15 cellular contexts compared by ENCODE assay signal in the genomic region with DNA sequence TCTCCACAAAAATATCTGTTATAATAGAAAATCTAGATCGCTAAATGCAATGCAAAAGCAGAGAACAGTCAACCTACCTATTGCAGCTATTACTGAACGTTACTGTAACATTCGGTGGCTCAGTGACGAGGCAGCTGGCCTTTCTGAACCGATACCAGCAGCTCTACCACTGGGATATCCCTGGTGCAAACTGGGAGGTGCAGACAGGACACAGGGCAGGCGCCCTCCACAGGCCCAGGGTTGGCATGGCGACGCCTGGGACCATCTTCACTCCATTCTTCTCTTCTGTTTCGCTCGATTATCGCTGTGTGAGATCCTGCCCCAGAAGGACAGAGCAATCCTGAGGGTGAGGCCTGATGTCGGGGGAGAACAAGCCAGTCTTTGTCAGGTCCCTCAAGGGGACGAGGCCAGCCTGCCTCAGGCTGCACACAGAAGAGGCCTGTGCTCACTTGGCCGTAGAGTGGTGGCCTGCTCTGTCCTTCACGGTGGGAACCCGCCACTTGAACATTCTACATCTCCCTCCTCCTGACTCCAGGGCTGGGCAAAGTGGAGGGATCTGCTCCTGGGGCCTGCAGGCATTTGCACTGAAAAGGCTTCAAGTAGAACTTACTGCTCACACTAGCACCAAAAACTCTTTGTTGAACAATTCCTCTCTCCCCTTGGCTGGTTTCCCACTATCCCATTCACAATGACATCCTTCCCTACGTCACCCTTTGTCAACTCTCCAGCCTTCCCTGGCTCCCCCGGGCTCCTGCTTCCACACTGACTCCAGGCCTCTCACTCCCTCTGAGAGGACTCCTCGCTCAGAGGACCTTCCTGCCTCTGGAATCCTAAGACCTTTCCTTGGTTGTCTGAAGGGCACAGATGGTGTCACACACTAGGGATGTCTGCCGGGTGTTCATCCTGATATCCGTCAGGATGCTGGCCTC. TPM values are rescaled to one million over a fixed set of nuclear protein-coding genes. Genes with fewer than 3 reads are reported as not detected.
DNase-seq lines count a peak whose midpoint lies in the region; ATAC-seq and TF ChIP-seq lines count a peak whose summit lies in the region.
"Had no signal": no experiment of that assay in that cellular context is flagged by ENCODE, and none has a peak within 500 bp of the region (broad histone marks: within the 10 kb centered on the region; RNA-seq: fewer than 3 reads in every experiment).

No MANE protein-coding gene starts in this region.

- H4K20me1 ChIP-seq in DOHH2 (ENCODE audit: control insufficient read depth, insufficient read depth, low read depth, low read length) (no peaks in the 10 kb centered on the region), neural progenitor cell (ENCODE audit: low read depth) (no peaks in the 10 kb centered on the region)

- CTCF ChIA-PET in activated B cell treated with CpG ODN at 0.5 μM for 24 hours (lab: Charles Lee) = interaction anchor here (0.8 to 5.6 kb wide), 3 partner anchors 13 to 141 kb away, joined by 3 to 129 read pairs (median 42); no protein-coding TSS in a partner anchor

- H3K27ac ChIP-seq in DOHH2 (ENCODE audit: low read depth, low read length) = no peak overlapping the region
- H3K27ac ChIP-seq in heart right ventricle = peak overlapping the region in 4 of 10 donors; percentile 34 to 71 (median 39)
- no peak overlapping the region for H3K27ac ChIP-seq in neural progenitor cell
- H3K27ac ChIP-seq: tibial nerve had no signal

- H3F3A ChIP-seq in DOHH2 (ENCODE audit: control insufficient read depth, insufficient read depth) (no peaks in the 10 kb centered on the region), neural progenitor cell (ENCODE audit: low read depth) (no peaks in the 10 kb centered on the region)

- POLR2A ChIA-PET in activated B cell treated with CpG ODN at 0.5 μM for 24 hours (lab: Charles Lee) = no interaction called here

- peaks cover 35% of the 10 kb centered on the region for H3K36me3 ChIP-seq in DOHH2 (ENCODE audit: control insufficient read depth, low read length)
- H3K36me3 ChIP-seq in heart right ventricle = peaks cover 0 to 63% (median 0%) of the 10 kb centered on the region in 9 donors
- no peaks in the 10 kb centered on the region for H3K36me3 ChIP-seq in neural progenitor cell
- H3K36me3 ChIP-seq: tibial nerve had no signal

- no peak overlapping the region for H2AFZ ChIP-seq in neural progenitor cell (replicated peaks)

- TF ChIP-seq CTCF in DOHH2 (IDR thresholded peaks at IDR 0.05; ENCODE audit: low read depth, low read length, poor library complexity, severe bottlenecking) (peak; percentile 28), activated B cell treated with CpG ODN at 0.5 μM for 24 hours (IDR thresholded peaks at IDR 0.05) (no peak), heart right ventricle (IDR thresholded peaks at IDR 0.05) (no peak), neural progenitor cell (IDR thresholded peaks at IDR 0.05) (peak; percentile 19)

- intact Hi-C loops in activated B cell treated with CpG ODN at 0.5 μM for 24 hours (cut with micrococcal nuclease) (loop anchor here (10.0 kb wide), 1 partner anchor 689 kb away; no protein-coding TSS in a partner anchor), heart right ventricle (cut with DNase I) (loop anchor here in 8 of 10 donors (2.0 to 5.0 kb wide), 6 partner anchors 36 to 1549 kb away; no protein-coding TSS in a partner anchor)

- H3K4me1 ChIP-seq in DOHH2 (ENCODE audit: control insufficient read depth, low read length) = peaks cover 27% of the 10 kb centered on the region
- H3K4me1 ChIP-seq in heart right ventricle = peaks cover 0 to 58% (median 35%) of the 10 kb centered on the region in 9 donors
- H3K4me1 ChIP-seq in neural progenitor cell = no peaks in the 10 kb centered on the region

- no peaks in the 10 kb centered on the region for H3K9me3 ChIP-seq in DOHH2 (ENCODE audit: control insufficient read depth, insufficient read depth, low read length)
- no peaks in the 10 kb centered on the region for H3K9me3 ChIP-seq in heart right ventricle
- H3K9me3 ChIP-seq in neural progenitor cell (ENCODE audit: low read depth) = no peaks in the 10 kb centered on the region
- H3K9me3 ChIP-seq: tibial nerve had no signal

- H3K27ac Mint-ChIP-seq in activated B cell treated with CpG ODN at 0.5 μM for 24 hours = peak overlapping the region; percentile 47
- peak overlapping the region; percentile 6 for H3K27ac Mint-ChIP-seq in neural progenitor cell

- peaks cover 50% of the 10 kb centered on the region for H3K4me1 Mint-ChIP-seq in activated B cell treated with CpG ODN at 0.5 μM for 24 hours
- peaks cover 12% of the 10 kb centered on the region for H3K4me1 Mint-ChIP-seq in neural progenitor cell

- H3K9me3 Mint-ChIP-seq in activated B cell treated with CpG ODN at 0.5 μM for 24 hours = no peaks in the 10 kb centered on the region
- no peaks in the 10 kb centered on the region for H3K9me3 Mint-ChIP-seq in neural progenitor cell

- H3K36me3 Mint-ChIP-seq in activated B cell treated with CpG ODN at 0.5 μM for 24 hours (ENCODE audit: low read depth) = peaks cover 96% of the 10 kb centered on the region
- peaks cover 3% of the 10 kb centered on the region for H3K36me3 Mint-ChIP-seq in neural progenitor cell

- ATAC-seq in activated B cell treated with CpG ODN at 0.5 μM for 24 hours (ENCODE audit: low read depth) (no peak), heart right ventricle (peak in 6 of 8 donors; percentile 57 to 83 (median 68)), GM21381 (IDR thresholded peaks at IDR 0.05; ENCODE audit: unreplicated experiment) (no peak)

- H3K9me2 ChIP-seq in DOHH2 (replicated peaks; ENCODE audit: control insufficient read depth, low read length) = no peaks in the 10 kb centered on the region

- H3K9ac ChIP-seq in neural progenitor cell = no peak overlapping the region

- DNase-seq in activated B cell treated with CpG ODN at 0.5 μM for 24 hours (no peak), heart right ventricle (peak; percentile 33 to 84), neural progenitor cell (ENCODE audit: low spot score) (no peak), glomerular visceral epithelial cell (ENCODE audit: extremely low spot score) (no peak), activated gamma-delta T cell (lab: John Stamatoyannopoulos, UW) (no peak), LoVo (ENCODE audit: low spot score) (no peak)
- DNase-seq: activated CD4-positive, alpha-beta T cell treated with anti-CD3 and anti-CD28 coated beads for 1 hour; NCI-H1105 treated with DMSO at 0.1 percent for 48 hours; NCI-H345; OCI-M1; stimulated activated CD4-positive, alpha-beta T cell treated with anti-CD3 and anti-CD28 coated beads, Interleukin-15, amount 100 ng/mL, for 24 hours had no signal

- H3K4me3 ChIP-seq in DOHH2 (ENCODE audit: low read length) (no peak overlapping the region), heart right ventricle (no peak overlapping the region), neural progenitor cell (no peak overlapping the region)
- H3K4me3 ChIP-seq: coronary artery, tibial nerve had no signal

- H3K4me2 ChIP-seq in DOHH2 (ENCODE audit: low read length) (no peak overlapping the region), neural progenitor cell (no peak overlapping the region)

- 80 to 82% methylated on average over 21 of the region's 21 CpGs for WGBS in heart right ventricle, 2 donors

- H3K79me2 ChIP-seq in DOHH2 (ENCODE audit: control insufficient read depth, low read length) (no peaks in the 10 kb centered on the region), neural progenitor cell (ENCODE audit: low read depth) (no peaks in the 10 kb centered on the region)

- H3K27me3 ChIP-seq in DOHH2 (ENCODE audit: control insufficient read depth, low read length) (no peaks in the 10 kb centered on the region), heart right ventricle (no peaks in the 10 kb centered on the region), neural progenitor cell (no peaks in the 10 kb centered on the region)
- H3K27me3 ChIP-seq: tibial nerve had no signal

- H3K27me3 Mint-ChIP-seq in activated B cell treated with CpG ODN at 0.5 μM for 24 hours = no peaks in the 10 kb centered on the region
- H3K27me3 Mint-ChIP-seq in neural progenitor cell (ENCODE audit: insufficient read depth, low read depth) = peaks cover 2% of the 10 kb centered on the region

- no peak overlapping the region for H3K4me3 Mint-ChIP-seq in activated B cell treated with CpG ODN at 0.5 μM for 24 hours
- no peak overlapping the region for H3K4me3 Mint-ChIP-seq in neural progenitor cell

RNA-seq across cellular contexts. Expression of gene CYRIA, which starts 49.7 kb away (rescaled TPM):
- 72.7 and 76.1 TPM in 2 replicates for total RNA-seq in activated B cell treated with CpG ODN at 0.5 μM for 24 hours
- total RNA-seq in heart right ventricle = 10 to 100 TPM in 1 of 10 donors, 1 to 10 TPM in 9; 1.5 to 10.6 (median 3.6) TPM
- polyA plus RNA-seq in heart right ventricle = 1 to 10 TPM; 1.2 to 1.3 TPM
- total RNA-seq in neural progenitor cell (ENCODE audit: low replicate concordance) = 0.81 and 1.0 TPM in 2 replicates

Comparison
In these comparisons a context has a peak if more than half of its experiments do, and no peak if none do; other contexts are left out.
1. CTCF ChIP-seq: peak in DOHH2 (single experiment) and neural progenitor cell (single experiment); none in activated B cell treated with CpG ODN at 0.5 μM for 24 hours (single experiment) and heart right ventricle (0 of 9).
2. ATAC-seq: peak in heart right ventricle (6 of 8); none in activated B cell treated with CpG ODN at 0.5 μM for 24 hours (single experiment) and GM21381 (single experiment).
3. DNase-seq: peak in heart right ventricle (2 of 2); none in activated B cell treated with CpG ODN at 0.5 μM for 24 hours (single experiment), neural progenitor cell (single experiment), glomerular visceral epithelial cell (single experiment), activated gamma-delta T cell (single experiment) and LoVo (single experiment).